In genomic region chr1:47980501-47980900, GRCh38 we compare ENCODE assay signal across 9 cellular contexts. TPM values are rescaled to one million over a fixed set of nuclear protein-coding genes. Genes with fewer than 3 reads are reported as not detected.
"Had no signal": no experiment of that assay in that cellular context is flagged by ENCODE, and none has a peak within 500 bp of the region (broad histone marks: within the 10 kb centered on the region; RNA-seq: fewer than 3 reads in every experiment).

No MANE protein-coding gene starts in this region.

- H3K4me3 ChIP-seq: GM23338, HAP-1 had no signal

- H3K36me3 ChIP-seq: HAP-1 had no signal

- H3K4me1 ChIP-seq: HAP-1 had no signal

- DNase-seq: H7, KBM-7 had no signal

- H2AFZ ChIP-seq: GM23338 had no signal

- ATAC-seq: GM23338, HCT116, HepG2 had no signal

- H3K9me3 Mint-ChIP-seq: IgD-negative memory B cell had no signal

- H3K4me2 ChIP-seq: GM23338 had no signal

- H3K9me3 ChIP-seq: HAP-1 had no signal

- H3K4me3 Mint-ChIP-seq: GM23338, IgD-negative memory B cell had no signal

- H3K27ac ChIP-seq: HL-60 had no signal

- FAIRE-seq: HepG2 had no signal

- H3K27ac Mint-ChIP-seq: GM23338 had no signal

- H3K36me3 Mint-ChIP-seq: IgD-negative memory B cell had no signal

RNA-seq across cellular contexts. Expression of gene TRABD2B, which starts 16.7 kb away (rescaled TPM):
- total RNA-seq: HepG2, HT1080 had no signal
- polyA plus RNA-seq: IgD-negative memory B cell had no signal
